In genomic region chr4:169272265-169272886, GRCh38 we compare ENCODE assay signal across 8 cellular contexts. TPM values are rescaled to one million over a fixed set of nuclear protein-coding genes. Genes with fewer than 3 reads are reported as not detected.
A peak's percentile ranks its signal among the peaks of the same experiment; 100 is the strongest.
DNase-seq lines count a peak whose midpoint lies in the region; ATAC-seq and TF ChIP-seq lines count a peak whose summit lies in the region.
"Had no signal": no experiment of that assay in that cellular context is flagged by ENCODE, and none has a peak within 500 bp of the region (broad histone marks: within the 10 kb centered on the region; RNA-seq: fewer than 3 reads in every experiment).

No MANE protein-coding gene starts in this region.

- DNase-seq in coronary artery (ENCODE audit: low spot score) (no peak), smooth muscle cell (lab: John Stamatoyannopoulos, UW; ENCODE audit: unreplicated experiment) (no peak), RPMI8226 (no peak)
- no peak for DNase-seq in stimulated activated CD4-positive, alpha-beta T cell treated with anti-CD3 and anti-CD28 coated beads, Interleukin-1b, Interleukin-23, amount 100 ng/mL, for 48 hours

- 31% methylated on average over 3 of the region's 3 CpGs for WGBS in smooth muscle cell (ENCODE audit: low lambda C conversion rate)

- H3K4me3 ChIP-seq in HUES6 (ENCODE audit: low read depth, low read length) (peak overlapping the region; percentile 86), coronary artery (peak overlapping the region; percentile 13), smooth muscle cell (no peak overlapping the region)

- TF ChIP-seq CTCF in coronary artery (IDR thresholded peaks at IDR 0.05), result no peak
- TF ChIP-seq CTCF in smooth muscle cell (IDR thresholded peaks at IDR 0.05; ENCODE audit: borderline replicate concordance, insufficient read depth, poor library complexity, severe bottlenecking), result no peak

- no peak overlapping the region for H2AFZ ChIP-seq in smooth muscle cell (ENCODE audit: low read depth)

- peaks cover 14% of the 10 kb centered on the region; the same call in 1 of the 2 replicates for H3K27me3 ChIP-seq in HUES6 (ENCODE audit: control insufficient read depth, insufficient read depth, low read length)
- no peaks in the 10 kb centered on the region for H3K27me3 ChIP-seq in smooth muscle cell (ENCODE audit: low read depth)

- H3K4me1 ChIP-seq in HUES6 (ENCODE audit: control insufficient read depth, insufficient read depth, low read length) (peaks cover 29% of the 10 kb centered on the region), smooth muscle cell (ENCODE audit: low read depth) (peaks cover 18% of the 10 kb centered on the region)
- H3K4me1 ChIP-seq: prostate gland had no signal

- peak overlapping the region; percentile 89 for H3K4me2 ChIP-seq in smooth muscle cell

- H3F3A ChIP-seq in smooth muscle cell (ENCODE audit: low read depth), result peaks cover 21% of the 10 kb centered on the region

- H3K9ac ChIP-seq in HUES6 (ENCODE audit: low read length), result no peak overlapping the region
- no peak overlapping the region for H3K9ac ChIP-seq in smooth muscle cell (ENCODE audit: low read depth)

- H3K27ac ChIP-seq in HUES6 (ENCODE audit: low read depth, low read length) (no peak overlapping the region), coronary artery (peak overlapping the region in 1 of 2 donors; percentile 96), smooth muscle cell (ENCODE audit: low read depth) (peak overlapping the region; percentile 76)

- H4K20me1 ChIP-seq in smooth muscle cell (ENCODE audit: low read depth), result peaks cover 10% of the 10 kb centered on the region

- no peaks in the 10 kb centered on the region for H3K36me3 ChIP-seq in HUES6 (ENCODE audit: control insufficient read depth, insufficient read depth, low read length)
- no peaks in the 10 kb centered on the region for H3K36me3 ChIP-seq in smooth muscle cell (ENCODE audit: low read depth)
- H3K36me3 ChIP-seq: prostate gland had no signal

- peak; percentile 15 for ATAC-seq in GM18511 (IDR thresholded peaks at IDR 0.05; ENCODE audit: unreplicated experiment)
- no peak for ATAC-seq in GM19397 (IDR thresholded peaks at IDR 0.05; ENCODE audit: unreplicated experiment)

- peaks cover 15% of the 10 kb centered on the region for H3K79me2 ChIP-seq in smooth muscle cell (ENCODE audit: low read depth)

- H3K9me3 ChIP-seq in HUES6 (ENCODE audit: control insufficient read depth, insufficient read depth, low read depth, low read length), result no peaks in the 10 kb centered on the region
- no peaks in the 10 kb centered on the region for H3K9me3 ChIP-seq in smooth muscle cell (replicated peaks; ENCODE audit: low read depth)
- H3K9me3 ChIP-seq: prostate gland had no signal

RNA-seq across cellular contexts. Expression of gene SH3RF1, which starts 1.6 kb away (rescaled TPM):
- 5.2 and 10.2 TPM in 2 replicates for total RNA-seq in smooth muscle cell
- 9.4 and 17.9 TPM in 2 replicates for polyA plus RNA-seq in smooth muscle cell
